15 cellular contexts compared by ENCODE assay signal in the genomic region with DNA sequence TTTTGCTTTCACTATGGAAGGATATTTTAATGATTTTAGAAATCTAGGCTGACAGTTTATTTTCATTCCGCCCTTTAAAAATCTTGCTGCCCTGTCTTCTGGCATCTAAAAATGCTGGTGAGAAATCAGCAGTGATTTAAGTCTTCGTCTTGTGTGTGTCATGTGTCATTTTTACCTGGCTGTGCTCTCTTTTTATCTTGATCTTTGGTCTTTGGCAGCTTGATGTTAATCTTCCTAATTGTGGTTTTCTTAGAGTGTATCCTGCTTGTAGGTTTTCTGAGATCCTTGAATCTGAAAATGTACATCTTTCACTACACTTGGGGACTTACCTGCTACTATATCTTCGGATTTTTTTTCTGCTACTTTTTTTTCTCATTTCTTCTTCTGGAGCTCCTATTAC. TPM values are rescaled to one million over a fixed set of nuclear protein-coding genes. Genes with fewer than 3 reads are reported as not detected.
DNase-seq lines count a peak whose midpoint lies in the region; ATAC-seq and TF ChIP-seq lines count a peak whose summit lies in the region.
"Had no signal": no experiment of that assay in that cellular context is flagged by ENCODE, and none has a peak within 500 bp of the region (broad histone marks: within the 10 kb centered on the region; RNA-seq: fewer than 3 reads in every experiment).

No MANE protein-coding gene starts in this region.

- peaks cover 24% of the 10 kb centered on the region for H3K4me1 Mint-ChIP-seq in activated CD8-positive, alpha-beta memory T cell treated with anti-CD3 and anti-CD28 coated beads, Interleukin-2, amount 10 ng/mL, durations not matched to agents 7 days and 5 days
- H3K4me1 Mint-ChIP-seq in activated T-helper 17 cell treated with anti-CD3 and anti-CD28 coated beads, Interleukin-2, amount 50 U/mL, for 72 hours: peaks cover 23% of the 10 kb centered on the region
- H3K4me1 Mint-ChIP-seq in naive thymus-derived CD4-positive, alpha-beta T cell: peaks cover 19 to 37% (median 30%) of the 10 kb centered on the region in 7 donors
- H3K4me1 Mint-ChIP-seq in GM23338: no peaks in the 10 kb centered on the region
- H3K4me1 Mint-ChIP-seq: mesothelial cell of epicardium had no signal

- CTCF ChIA-PET in activated CD8-positive, alpha-beta memory T cell treated with anti-CD3 and anti-CD28 coated beads, Interleukin-2, amount 10 ng/mL, durations not matched to agents 7 days and 5 days (lab: Charles Lee): interaction anchor here (1.1 to 1.6 kb wide), 6 partner anchors 10 to 109 kb away, joined by 3 to 5 read pairs (median 3); no protein-coding TSS in a partner anchor
- CTCF ChIA-PET in naive thymus-derived CD4-positive, alpha-beta T cell (lab: Charles Lee): interaction anchor here (1.0 to 1.5 kb wide), 2 partner anchors 9 to 110 kb away, joined by 3 read pairs; no protein-coding TSS in a partner anchor

- TF ChIP-seq CTCF in GM23338 (conservative IDR thresholded peaks at IDR 0.05; ENCODE audit: low read depth in 2 of 2): no peak

- H3K9me3 ChIP-seq in naive thymus-derived CD4-positive, alpha-beta T cell (ENCODE audit: control insufficient read depth in 2 of 3, low read length in 3 of 3): peaks cover 0 to 3% (median 0%) of the 10 kb centered on the region in 3 experiments
- H3K9me3 ChIP-seq: ascending aorta had no signal

- H3F3A ChIP-seq in GM23338 (replicated peaks; ENCODE audit: low read depth): no peaks in the 10 kb centered on the region

- no peak for DNase-seq in activated CD8-positive, alpha-beta memory T cell treated with anti-CD3 and anti-CD28 coated beads, Interleukin-2, amount 10 ng/mL, durations not matched to agents 7 days and 5 days
- DNase-seq in activated CD8-positive, alpha-beta memory T cell treated with anti-CD3 and anti-CD28 coated beads, Interleukin-2, amount 50 U/mL, for 48 hours: no peak
- peak; percentile 22 for DNase-seq in Jurkat, Clone E6-1 (ENCODE audit: low read depth, low spot score)
- peak in 4 of 9 donors; percentile 24 to 31 (median 30) for DNase-seq in naive thymus-derived CD4-positive, alpha-beta T cell
- no peak for DNase-seq in G401 (ENCODE audit: low spot score)
- no peak for DNase-seq in GM23338 (ENCODE audit: low spot score)
- DNase-seq: DMS79 treated with DMSO at 0.1 percent for 48 hours, hypothalamus, NCI-H1436 treated with DMSO at 0.1 percent for 48 hours, NCI-H345 had no signal

- no peaks in the 10 kb centered on the region for H3K36me3 Mint-ChIP-seq in activated CD8-positive, alpha-beta memory T cell treated with anti-CD3 and anti-CD28 coated beads, Interleukin-2, amount 10 ng/mL, durations not matched to agents 7 days and 5 days
- no peaks in the 10 kb centered on the region for H3K36me3 Mint-ChIP-seq in activated T-helper 17 cell treated with anti-CD3 and anti-CD28 coated beads, Interleukin-2, amount 50 U/mL, for 72 hours (ENCODE audit: low read depth)
- H3K36me3 Mint-ChIP-seq in naive thymus-derived CD4-positive, alpha-beta T cell: peaks cover 0 to 2% (median 0%) of the 10 kb centered on the region in 5 donors
- peaks cover 3% of the 10 kb centered on the region; the same call in 2 of the 3 replicates for H3K36me3 Mint-ChIP-seq in GM23338 (ENCODE audit: low read depth)
- H3K36me3 Mint-ChIP-seq: mesothelial cell of epicardium had no signal

- ATAC-seq in activated CD8-positive, alpha-beta memory T cell treated with anti-CD3 and anti-CD28 coated beads, Interleukin-2, amount 10 ng/mL, durations not matched to agents 7 days and 5 days: no peak
- no peak for ATAC-seq in activated T-helper 17 cell treated with anti-CD3 and anti-CD28 coated beads, Interleukin-2, amount 50 U/mL, for 72 hours (replicated peaks)
- no peak for ATAC-seq in naive thymus-derived CD4-positive, alpha-beta T cell
- ATAC-seq in GM23338 (no peak), HG03354 (IDR thresholded peaks at IDR 0.05; ENCODE audit: poor library complexity, severe bottlenecking, unreplicated experiment) (no peak)
- ATAC-seq: HCT116 had no signal

- no peaks in the 10 kb centered on the region for H3K9me2 ChIP-seq in GM23338 (ENCODE audit: insufficient read depth)

- no peak overlapping the region for H3K4me2 ChIP-seq in GM23338

- intact Hi-C loops in naive thymus-derived CD4-positive, alpha-beta T cell (cut with micrococcal nuclease): loop anchor here (1.0 to 5.0 kb wide), 5 partner anchors 11 to 267 kb away; a partner anchor contains a TSS

- H3K9me3 Mint-ChIP-seq in activated CD8-positive, alpha-beta memory T cell treated with anti-CD3 and anti-CD28 coated beads, Interleukin-2, amount 10 ng/mL, durations not matched to agents 7 days and 5 days (ENCODE audit: low read depth): no peaks in the 10 kb centered on the region
- no peaks in the 10 kb centered on the region for H3K9me3 Mint-ChIP-seq in activated T-helper 17 cell treated with anti-CD3 and anti-CD28 coated beads, Interleukin-2, amount 50 U/mL, for 72 hours
- H3K9me3 Mint-ChIP-seq in naive thymus-derived CD4-positive, alpha-beta T cell: peaks cover 0 to 3% (median 0%) of the 10 kb centered on the region in 11 donors
- H3K9me3 Mint-ChIP-seq in GM23338: peaks cover 14% of the 10 kb centered on the region
- H3K9me3 Mint-ChIP-seq: mesothelial cell of epicardium had no signal

- H3K4me1 ChIP-seq in naive thymus-derived CD4-positive, alpha-beta T cell (ENCODE audit: control insufficient read depth in 2 of 2, insufficient read depth in 2 of 2, low read length in 2 of 2): peaks cover 11 to 22% of the 10 kb centered on the region in 2 donors
- H3K4me1 ChIP-seq in GM23338 (ENCODE audit: insufficient read depth): no peaks in the 10 kb centered on the region

- H3K27me3 Mint-ChIP-seq in activated CD8-positive, alpha-beta memory T cell treated with anti-CD3 and anti-CD28 coated beads, Interleukin-2, amount 10 ng/mL, durations not matched to agents 7 days and 5 days: peaks cover 27% of the 10 kb centered on the region
- peaks cover 6% of the 10 kb centered on the region for H3K27me3 Mint-ChIP-seq in activated T-helper 17 cell treated with anti-CD3 and anti-CD28 coated beads, Interleukin-2, amount 50 U/mL, for 72 hours
- H3K27me3 Mint-ChIP-seq in naive thymus-derived CD4-positive, alpha-beta T cell: peaks cover 0 to 46% (median 0%) of the 10 kb centered on the region in 5 donors
- peaks cover 8% of the 10 kb centered on the region for H3K27me3 Mint-ChIP-seq in GM23338 (ENCODE audit: insufficient read depth, low read depth, poor library complexity)

- no peaks in the 10 kb centered on the region for H3K79me2 ChIP-seq in GM23338 (replicated peaks; ENCODE audit: insufficient read depth)

- H3K4me3 Mint-ChIP-seq in activated CD8-positive, alpha-beta memory T cell treated with anti-CD3 and anti-CD28 coated beads, Interleukin-2, amount 10 ng/mL, durations not matched to agents 7 days and 5 days: peak overlapping the region; percentile 72
- H3K4me3 Mint-ChIP-seq in activated T-helper 17 cell treated with anti-CD3 and anti-CD28 coated beads, Interleukin-2, amount 50 U/mL, for 72 hours: peak overlapping the region; percentile 89
- H3K4me3 Mint-ChIP-seq in naive thymus-derived CD4-positive, alpha-beta T cell: peak overlapping the region; percentile 71 to 90 (median 82)
- H3K4me3 Mint-ChIP-seq in GM23338: no peak overlapping the region
- H3K4me3 Mint-ChIP-seq: mesothelial cell of epicardium had no signal

- POLR2A ChIA-PET in naive thymus-derived CD4-positive, alpha-beta T cell (lab: Charles Lee): interaction anchor here (0.6 to 3.3 kb wide), 4 partner anchors 9 to 256 kb away, joined by 4 to 21 read pairs (median 6); a partner anchor contains a TSS

- no peaks in the 10 kb centered on the region for H4K20me1 ChIP-seq in GM23338 (replicated peaks; ENCODE audit: insufficient read depth)

- in situ Hi-C loops in G401 (cut with HindIII; ENCODE audit: low sequenced_read_pairs): no loop called here

- no peak overlapping the region for H2AFZ ChIP-seq in GM23338

- H3K4me3 ChIP-seq in Jurkat, Clone E6-1 (ENCODE audit: low read length): no peak overlapping the region
- peak overlapping the region; percentile 59 for H3K4me3 ChIP-seq in naive thymus-derived CD4-positive, alpha-beta T cell (ENCODE audit: low read length)
- H3K4me3 ChIP-seq in GM23338: no peak overlapping the region

- no peaks in the 10 kb centered on the region for H3K36me3 ChIP-seq in naive thymus-derived CD4-positive, alpha-beta T cell (ENCODE audit: control insufficient read depth in 2 of 3, insufficient read depth in 3 of 3, low read length in 3 of 3)
- no peaks in the 10 kb centered on the region for H3K36me3 ChIP-seq in GM23338 (ENCODE audit: insufficient read depth)
- H3K36me3 ChIP-seq: ascending aorta had no signal

- H3K27ac Mint-ChIP-seq in activated CD8-positive, alpha-beta memory T cell treated with anti-CD3 and anti-CD28 coated beads, Interleukin-2, amount 10 ng/mL, durations not matched to agents 7 days and 5 days: peak overlapping the region; percentile 86
- H3K27ac Mint-ChIP-seq in activated T-helper 17 cell treated with anti-CD3 and anti-CD28 coated beads, Interleukin-2, amount 50 U/mL, for 72 hours: peak overlapping the region; percentile 84
- H3K27ac Mint-ChIP-seq in naive thymus-derived CD4-positive, alpha-beta T cell: peak overlapping the region; percentile 81 to 94 (median 91)
- H3K27ac Mint-ChIP-seq in GM23338: no peak overlapping the region
- H3K27ac Mint-ChIP-seq: mesothelial cell of epicardium had no signal

- peak overlapping the region; percentile 75 for H3K27ac ChIP-seq in naive thymus-derived CD4-positive, alpha-beta T cell (ENCODE audit: low read depth, low read length)
- no peak overlapping the region for H3K27ac ChIP-seq in GM23338 (ENCODE audit: low read depth)
- H3K27ac ChIP-seq: ascending aorta had no signal

- H3K27me3 ChIP-seq in naive thymus-derived CD4-positive, alpha-beta T cell (ENCODE audit: control insufficient read depth in 2 of 2, insufficient read depth in 2 of 2, low read length in 2 of 2): no peaks in the 10 kb centered on the region
- no peaks in the 10 kb centered on the region for H3K27me3 ChIP-seq in GM23338 (ENCODE audit: insufficient read depth)
- H3K27me3 ChIP-seq: ascending aorta had no signal

TF ChIP-seq in GM23338, 12 proteins besides CTCF, POLR2A, EP300 and RAD21 (continues in another document):
- TF ChIP-seq ZNF331 (CRISPR knock-in tag; IDR thresholded peaks at IDR 0.05; ENCODE audit: low read depth): no peak

RNA-seq across cellular contexts. Expression of a gene that starts 11.9 kb away (rescaled TPM):
- total RNA-seq in activated CD8-positive, alpha-beta memory T cell treated with anti-CD3 and anti-CD28 coated beads, Interleukin-2, amount 10 ng/mL, durations not matched to agents 7 days and 5 days: 10 to 100 TPM; 83.8 to 85.3 TPM
- 47.8 TPM for polyA plus RNA-seq in Jurkat, Clone E6-1 (2012; ENCODE audit: insufficient read depth, insufficient read length)
- 10 to 100 TPM; 38.5 to 62.7 TPM for total RNA-seq in activated T-helper 17 cell treated with anti-CD3 and anti-CD28 coated beads, Interleukin-2, amount 50 U/mL, for 72 hours
- total RNA-seq in naive thymus-derived CD4-positive, alpha-beta T cell: 10 to 100 TPM; 29.4 to 89.4 (median 49.7) TPM
- 10 to 100 TPM in 1 of 2 donors, 1 to 10 TPM in 1; 9.9 to 23.5 TPM for polyA plus RNA-seq in naive thymus-derived CD4-positive, alpha-beta T cell
- total RNA-seq in G401 (2014; rRNA removed; shearing (Covaris generic)): 71.5 and 143 TPM in 2 replicates
- 255 and 263 TPM in 2 replicates for total RNA-seq in GM23338 (2014; rRNA removed; shearing (Covaris generic))
- polyA plus RNA-seq in GM23338 (2016; fragmentation: Nextera tagmentation; extraction: Ambion mirVana): 75.0 and 78.0 TPM in 2 replicates
